ENCODE assay signal across 9 cellular contexts in the genomic region with DNA sequence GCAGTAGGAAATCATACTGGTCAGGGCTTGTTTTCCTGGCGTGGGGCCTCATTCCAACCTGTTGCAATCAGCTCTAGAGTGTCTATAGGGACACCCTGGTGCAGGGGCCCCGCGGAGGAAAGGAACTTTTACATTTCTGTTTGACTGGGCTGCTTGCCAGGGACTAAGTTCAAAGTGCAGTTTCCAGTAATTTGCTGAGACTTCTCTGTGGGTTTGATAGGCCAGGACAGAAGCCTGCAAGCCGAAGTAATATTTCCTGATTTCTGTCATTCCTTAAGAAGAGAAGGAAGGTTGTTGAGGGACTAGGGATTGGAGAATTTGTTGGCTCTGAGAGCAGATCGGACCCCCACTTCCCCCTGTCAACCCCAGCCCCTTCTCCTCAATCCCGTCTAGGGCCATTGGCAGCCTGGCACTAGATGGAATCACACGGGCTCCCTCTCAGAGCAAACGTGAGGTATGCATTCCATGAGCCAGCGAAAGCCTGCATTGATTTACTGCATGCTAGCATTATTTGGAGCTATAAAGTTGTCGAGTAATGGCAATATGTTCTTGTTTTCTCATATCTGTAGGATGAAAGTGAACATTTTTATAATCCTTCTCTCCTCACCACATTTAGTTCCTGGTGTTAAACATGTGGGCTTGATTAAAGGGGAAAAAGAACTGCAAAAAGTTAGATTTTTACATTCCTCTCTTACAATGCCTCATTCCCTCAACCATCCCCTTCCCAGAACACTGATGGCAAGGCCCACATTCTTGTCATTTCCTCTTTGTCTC.
DNase-seq lines count a peak whose midpoint lies in the region; ATAC-seq and TF ChIP-seq lines count a peak whose summit lies in the region.
"Had no signal": no experiment of that assay in that cellular context is flagged by ENCODE, and none has a peak within 500 bp of the region (broad histone marks: within the 10 kb centered on the region; RNA-seq: fewer than 3 reads in every experiment).

No MANE protein-coding gene starts in this region.

- in situ Hi-C loops in mammary epithelial cell (cut with MboI; ENCODE audit: low sequenced_read_pairs in 2 of 2): no loop called here

- peaks cover 23% of the 10 kb centered on the region for H3K4me1 ChIP-seq in mammary epithelial cell (ENCODE audit: insufficient read depth, low read length)

- DNase-seq in NCI-H2196 (lab: John Stamatoyannopoulos, UW; ENCODE audit: unreplicated experiment): peak; percentile 2
- DNase-seq in NCI-H2196 treated with DMSO at 0.1 percent for 48 hours (lab: John Stamatoyannopoulos, UW; ENCODE audit: unreplicated experiment): no peak
- DNase-seq in mammary epithelial cell: peak; percentile 81
- DNase-seq in left colon: peak; percentile 89 to 93
- DNase-seq in activated CD4-positive, alpha-beta T cell treated with anti-CD3 and anti-CD28 coated beads for 36 hours: no peak
- no peak for DNase-seq in SHP77 treated with DMSO at 0.1 percent for 48 hours (lab: John Stamatoyannopoulos, UW)
- no peak for DNase-seq in GM10248 (ENCODE audit: extremely low spot score)
- DNase-seq: CD4-positive, CD25-positive, alpha-beta regulatory T cell had no signal

- CTCF ChIA-PET in mammary epithelial cell (lab: Charles Lee; ENCODE audit: low non-redundant PET) (interaction anchor here (0.7 kb wide), 1 partner anchor 94 kb away, joined by 3 read pairs; no protein-coding TSS in a partner anchor), GM10248 (lab: Yijun Ruan, JAX) (interaction anchor here (1.9 kb wide), 1 partner anchor 9 kb away, joined by 9 read pairs; no protein-coding TSS in a partner anchor)
- CTCF ChIA-PET in activated CD4-positive, alpha-beta T cell treated with anti-CD3 and anti-CD28 coated beads for 36 hours (lab: Charles Lee): interaction anchor here (1.8 kb wide), 1 partner anchor 8 kb away, joined by 10 read pairs; no protein-coding TSS in a partner anchor

- no TSS peak for BruUV-seq in mammary epithelial cell (replicated peaks; lab: Mats Ljungman, UMichigan)

- TF ChIP-seq CTCF in mammary epithelial cell (conservative IDR thresholded peaks at IDR 0.05 in 1 of 2, IDR thresholded peaks at IDR 0.05 in 1 of 2; ENCODE audit: extremely low read depth in 1 of 2, insufficient read depth in 1 of 2, low read depth in 1 of 2, low read length in 2 of 2) (no peak), GM10248 (IDR thresholded peaks at IDR 0.05; ENCODE audit: control extremely low read depth, extremely low read depth, low read depth, missing control alignments) (no peak)

- no peaks in the 10 kb centered on the region for H3K9me3 ChIP-seq in mammary epithelial cell (replicated peaks; ENCODE audit: insufficient read depth, low read length)

- peak overlapping the region in 1 of 3 experiments; percentile 3 for H3K4me3 ChIP-seq in mammary epithelial cell (replicated peaks in 1 of 3; ENCODE audit: insufficient read depth in 1 of 3, low read depth in 2 of 3, low read length in 3 of 3)

- no peaks in the 10 kb centered on the region for H3K79me2 ChIP-seq in mammary epithelial cell (ENCODE audit: insufficient read depth, low read length)

- no peaks in the 10 kb centered on the region for H3K27me3 ChIP-seq in mammary epithelial cell (ENCODE audit: insufficient read depth, low read length)

- no peaks in the 10 kb centered on the region for H3K36me3 Mint-ChIP-seq in activated CD4-positive, alpha-beta T cell treated with anti-CD3 and anti-CD28 coated beads for 36 hours (ENCODE audit: low read depth)
- H3K36me3 Mint-ChIP-seq: CD4-positive, CD25-positive, alpha-beta regulatory T cell had no signal

- ATAC-seq in left colon: peak; percentile 87
- ATAC-seq in activated CD4-positive, alpha-beta T cell treated with anti-CD3 and anti-CD28 coated beads for 36 hours: no peak

- H3K36me3 ChIP-seq in mammary epithelial cell (ENCODE audit: insufficient read depth, low read length): no peaks in the 10 kb centered on the region

- no peaks in the 10 kb centered on the region for H3K9me3 Mint-ChIP-seq in activated CD4-positive, alpha-beta T cell treated with anti-CD3 and anti-CD28 coated beads for 36 hours (ENCODE audit: low read depth)

- H3K9ac ChIP-seq in mammary epithelial cell (ENCODE audit: insufficient read depth, low read length): no peak overlapping the region

- POLR2A ChIA-PET in activated CD4-positive, alpha-beta T cell treated with anti-CD3 and anti-CD28 coated beads for 36 hours (lab: Charles Lee): no interaction called here
- POLR2A ChIA-PET in GM10248 (lab: Yijun Ruan, JAX): no interaction called here

- H2AFZ ChIP-seq in mammary epithelial cell (ENCODE audit: low read depth, low read length): peak overlapping the region; percentile 81

- no peaks in the 10 kb centered on the region for H4K20me1 ChIP-seq in mammary epithelial cell (ENCODE audit: insufficient read depth, low read length)

- H3K27me3 Mint-ChIP-seq in activated CD4-positive, alpha-beta T cell treated with anti-CD3 and anti-CD28 coated beads for 36 hours: peaks cover 2% of the 10 kb centered on the region
- H3K27me3 Mint-ChIP-seq: CD4-positive, CD25-positive, alpha-beta regulatory T cell had no signal

- H3K4me1 Mint-ChIP-seq in activated CD4-positive, alpha-beta T cell treated with anti-CD3 and anti-CD28 coated beads for 36 hours: no peaks in the 10 kb centered on the region
- H3K4me1 Mint-ChIP-seq: CD4-positive, CD25-positive, alpha-beta regulatory T cell had no signal

- no peak overlapping the region for H3K4me3 Mint-ChIP-seq in activated CD4-positive, alpha-beta T cell treated with anti-CD3 and anti-CD28 coated beads for 36 hours
- H3K4me3 Mint-ChIP-seq: CD4-positive, CD25-positive, alpha-beta regulatory T cell had no signal

- intact Hi-C loops in mammary epithelial cell (cut with micrococcal nuclease): no loop called here
- intact Hi-C loops in left colon (cut with DNase I, micrococcal nuclease): loop anchor here in 1 of 2 donors (5.0 kb wide), 1 partner anchor 153 kb away; no protein-coding TSS in a partner anchor
- intact Hi-C loops in activated CD4-positive, alpha-beta T cell treated with anti-CD3 and anti-CD28 coated beads for 36 hours (cut with DNase I, micrococcal nuclease): loop anchor here in 1 of 2 experiments (5.0 kb wide), 1 partner anchor 217 kb away; no protein-coding TSS in a partner anchor

- H3K27ac Mint-ChIP-seq in activated CD4-positive, alpha-beta T cell treated with anti-CD3 and anti-CD28 coated beads for 36 hours: no peak overlapping the region
- H3K27ac Mint-ChIP-seq: CD4-positive, CD25-positive, alpha-beta regulatory T cell had no signal

- dilution Hi-C loops in mammary epithelial cell (cut with HindIII; ENCODE audit: low sequenced_read_pairs): no loop called here

- H3K4me2 ChIP-seq in mammary epithelial cell (ENCODE audit: insufficient read depth, low read depth, low read length): peak overlapping the region; percentile 68

- WGBS in mammary epithelial cell (ENCODE audit: low coverage, missing lambda C conversion rate): 17% methylated on average over 10 of the region's 10 CpGs

- H3K27ac ChIP-seq in mammary epithelial cell (ENCODE audit: insufficient read depth, low read depth, low read length) (peak overlapping the region; percentile 32), temporal lobe (ENCODE audit: low read depth, low read length) (peak overlapping the region; percentile 39)

Comparison
In these comparisons a context has a peak if more than half of its experiments do, and no peak if none do; other contexts are left out.
1. DNase-seq: peak in NCI-H2196 (single experiment), mammary epithelial cell (single experiment) and left colon (2 of 2); none in NCI-H2196 treated with DMSO at 0.1 percent for 48 hours (single experiment), activated CD4-positive, alpha-beta T cell treated with anti-CD3 and anti-CD28 coated beads for 36 hours (single experiment), SHP77 treated with DMSO at 0.1 percent for 48 hours (single experiment) and GM10248 (single experiment).